Comparison of ENCODE assay signal across 14 cellular contexts in the genomic region with DNA sequence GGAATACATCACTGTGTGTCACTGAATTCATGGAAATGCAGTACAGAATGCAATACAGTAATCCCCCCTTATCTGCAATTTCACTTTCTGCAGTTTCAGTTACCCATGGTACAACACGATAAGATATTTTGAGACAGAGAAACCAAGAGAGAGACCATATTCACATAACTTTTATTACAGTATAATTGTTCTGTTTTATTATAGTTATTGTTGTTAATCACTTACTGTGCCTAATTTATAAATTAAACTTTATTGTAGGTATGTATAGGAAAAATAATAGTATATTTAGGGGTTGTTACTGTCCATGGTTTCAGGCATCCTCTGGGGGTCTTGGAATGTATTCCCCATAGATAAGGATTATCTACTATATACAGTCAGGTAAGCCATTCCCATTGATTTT.
DNase-seq lines count a peak whose midpoint lies in the region; ATAC-seq and TF ChIP-seq lines count a peak whose summit lies in the region.
"Had no signal": no experiment of that assay in that cellular context is flagged by ENCODE, and none has a peak within 500 bp of the region (broad histone marks: within the 10 kb centered on the region; RNA-seq: fewer than 3 reads in every experiment).

No MANE protein-coding gene starts in this region.

- CTCF ChIA-PET in naive thymus-derived CD4-positive, alpha-beta T cell (lab: Charles Lee): no interaction called here

- peaks cover 34% of the 10 kb centered on the region for H3K36me3 Mint-ChIP-seq in central memory CD8-positive, alpha-beta T cell (ENCODE audit: insufficient read depth)
- H3K36me3 Mint-ChIP-seq in naive thymus-derived CD4-positive, alpha-beta T cell: peaks cover 5 to 58% (median 32%) of the 10 kb centered on the region in 5 donors

- no peaks in the 10 kb centered on the region for H3K36me3 ChIP-seq in left ventricle myocardium inferior
- H3K36me3 ChIP-seq in naive thymus-derived CD4-positive, alpha-beta T cell (ENCODE audit: control insufficient read depth in 2 of 3, insufficient read depth in 3 of 3, low read length in 3 of 3): peaks cover 0 to 7% (median 0%) of the 10 kb centered on the region in 3 experiments

- intact Hi-C loops in left ventricle myocardium inferior (cut with micrococcal nuclease) (no loop called here), right cardiac atrium (cut with DNase I) (no loop called here)
- intact Hi-C loops in naive thymus-derived CD4-positive, alpha-beta T cell (cut with micrococcal nuclease): no loop called here

- no peaks in the 10 kb centered on the region for H3K9me3 Mint-ChIP-seq in central memory CD8-positive, alpha-beta T cell
- H3K9me3 Mint-ChIP-seq in naive thymus-derived CD4-positive, alpha-beta T cell: peaks cover 0 to 2% (median 0%) of the 10 kb centered on the region in 11 donors

- WGBS in right cardiac atrium: 25% methylated on average over 1 of the region's 1 CpG

- H3K4me1 ChIP-seq in left ventricle myocardium inferior: peaks cover 90% of the 10 kb centered on the region
- peaks cover 7% of the 10 kb centered on the region for H3K4me1 ChIP-seq in right cardiac atrium (ENCODE audit: control insufficient read depth, insufficient read depth, low read length)
- H3K4me1 ChIP-seq in naive thymus-derived CD4-positive, alpha-beta T cell (ENCODE audit: control insufficient read depth in 2 of 2, insufficient read depth in 2 of 2, low read length in 2 of 2): peaks cover 52 to 71% of the 10 kb centered on the region in 2 donors

- ATAC-seq in right cardiac atrium (no peak), GM19397 (IDR thresholded peaks at IDR 0.05; ENCODE audit: unreplicated experiment) (no peak)
- no peak for ATAC-seq in central memory CD8-positive, alpha-beta T cell (replicated peaks; ENCODE audit: extremely low read depth, poor library complexity, severe bottlenecking)
- ATAC-seq in naive thymus-derived CD4-positive, alpha-beta T cell: no peak
- ATAC-seq: WTC11 had no signal

- POLR2A ChIA-PET in naive thymus-derived CD4-positive, alpha-beta T cell (lab: Charles Lee): interaction anchor here (2.5 kb wide), 1 partner anchor 11 kb away, joined by 9 read pairs; no protein-coding TSS in a partner anchor

- H3K4me3 ChIP-seq in left ventricle myocardium inferior (peak overlapping the region; percentile 5), right cardiac atrium (ENCODE audit: low read length) (no peak overlapping the region)
- no peak overlapping the region for H3K4me3 ChIP-seq in naive thymus-derived CD4-positive, alpha-beta T cell (ENCODE audit: low read length)

- H3K27me3 ChIP-seq in left ventricle myocardium inferior (ENCODE audit: low read depth) (no peaks in the 10 kb centered on the region), right cardiac atrium (ENCODE audit: control insufficient read depth, insufficient read depth) (no peaks in the 10 kb centered on the region)
- no peaks in the 10 kb centered on the region for H3K27me3 ChIP-seq in naive thymus-derived CD4-positive, alpha-beta T cell (ENCODE audit: control insufficient read depth in 2 of 2, insufficient read depth in 2 of 2, low read length in 2 of 2)

- no peak for DNase-seq in left ventricle myocardium inferior
- no peak for DNase-seq in right cardiac atrium
- DNase-seq in central memory CD8-positive, alpha-beta T cell (ENCODE audit: low spot score in 2 of 2): no peak
- DNase-seq in naive thymus-derived CD4-positive, alpha-beta T cell: no peak
- no peak for DNase-seq in medulla oblongata (ENCODE audit: extremely low spot score)
- no peak for DNase-seq in COLO668 (lab: John Stamatoyannopoulos, UW; ENCODE audit: unreplicated experiment)
- no peak for DNase-seq in activated effector memory CD4-positive, alpha-beta T cell treated with anti-CD3 and anti-CD28 coated beads, Interleukin-2, amount 50 U/mL, for 16 hours
- DNase-seq: activated naive CD4-positive, alpha-beta T cell treated with anti-CD3 and anti-CD28 coated beads for 36 hours; GOT3; NCI-H2081; RPMI8226 had no signal

- peak overlapping the region; percentile 34 for H3K4me3 Mint-ChIP-seq in central memory CD8-positive, alpha-beta T cell
- peak overlapping the region in 7 of 10 donors; percentile 24 to 74 (median 57) for H3K4me3 Mint-ChIP-seq in naive thymus-derived CD4-positive, alpha-beta T cell
- H3K4me3 Mint-ChIP-seq: WTC11 had no signal

- H3K27ac Mint-ChIP-seq in central memory CD8-positive, alpha-beta T cell (ENCODE audit: low read depth): peak overlapping the region; percentile 79
- peak overlapping the region in 7 of 9 donors; percentile 8 to 84 (median 48) for H3K27ac Mint-ChIP-seq in naive thymus-derived CD4-positive, alpha-beta T cell

- H3K9me3 ChIP-seq in left ventricle myocardium inferior (replicated peaks) (peaks cover 7% of the 10 kb centered on the region), right cardiac atrium (ENCODE audit: control insufficient read depth, low read length) (no peaks in the 10 kb centered on the region)
- H3K9me3 ChIP-seq in naive thymus-derived CD4-positive, alpha-beta T cell (ENCODE audit: control insufficient read depth in 2 of 3, low read length in 3 of 3): no peaks in the 10 kb centered on the region

- H3K4me1 Mint-ChIP-seq in central memory CD8-positive, alpha-beta T cell: peaks cover 72% of the 10 kb centered on the region
- H3K4me1 Mint-ChIP-seq in naive thymus-derived CD4-positive, alpha-beta T cell: peaks cover 61 to 96% (median 93%) of the 10 kb centered on the region in 7 donors

- no peaks in the 10 kb centered on the region for H3K27me3 Mint-ChIP-seq in central memory CD8-positive, alpha-beta T cell
- no peaks in the 10 kb centered on the region for H3K27me3 Mint-ChIP-seq in naive thymus-derived CD4-positive, alpha-beta T cell
- H3K27me3 Mint-ChIP-seq: progenitor cell of endocrine pancreas had no signal

- H3K27ac ChIP-seq in left ventricle myocardium inferior (replicated peaks) (peak overlapping the region; percentile 83), right cardiac atrium (ENCODE audit: low read length) (no peak overlapping the region)
- H3K27ac ChIP-seq in naive thymus-derived CD4-positive, alpha-beta T cell (ENCODE audit: low read depth, low read length): no peak overlapping the region

- TF ChIP-seq CTCF in left ventricle myocardium inferior (IDR thresholded peaks at IDR 0.05; ENCODE audit: borderline replicate concordance): no peak
